19 cellular contexts compared by ENCODE assay signal in genomic region chr11:28228196-28228595, GRCh38.
DNase-seq lines count a peak whose midpoint lies in the region; FAIRE-seq and TF ChIP-seq lines count a peak whose summit lies in the region.
"Had no signal": no experiment of that assay in that cellular context is flagged by ENCODE, and none has a peak within 500 bp of the region (broad histone marks: within the 10 kb centered on the region; RNA-seq: fewer than 3 reads in every experiment).

No MANE protein-coding gene starts in this region.

- POLR2A ChIA-PET in A673 (lab: Charles Lee; ENCODE audit: low non-redundant PET) = no interaction called here
- POLR2A ChIA-PET in activated CD4-positive, alpha-beta memory T cell treated with anti-CD3 and anti-CD28 coated beads, Interleukin-2, amount 10 ng/mL, durations not matched to agents 7 days and 5 days (lab: Charles Lee) = no interaction called here

- TF ChIP-seq CTCF in A673 (conservative IDR thresholded peaks at IDR 0.05; ENCODE audit: low read depth, low read length) (no peak), mammary epithelial cell (conservative IDR thresholded peaks at IDR 0.05 in 1 of 2, IDR thresholded peaks at IDR 0.05 in 1 of 2; ENCODE audit: extremely low read depth in 1 of 2, insufficient read depth in 1 of 2, low read depth in 1 of 2, low read length in 2 of 2) (no peak)

- H3K14ac ChIP-seq in trophoblast cell (ENCODE audit: low read length) = no peak overlapping the region

- no peaks in the 10 kb centered on the region for H3K36me3 ChIP-seq in A673 (ENCODE audit: insufficient read depth, low read length, poor library complexity, severe bottlenecking)
- H3K36me3 ChIP-seq in mammary epithelial cell (ENCODE audit: insufficient read depth, low read length) = no peaks in the 10 kb centered on the region
- no peaks in the 10 kb centered on the region for H3K36me3 ChIP-seq in trophoblast cell (ENCODE audit: control insufficient read depth in 1 of 2, insufficient read depth in 2 of 2, low read length in 2 of 2)
- H3K36me3 ChIP-seq: upper lobe of right lung had no signal

- no peak overlapping the region for H3K23ac ChIP-seq in trophoblast cell (ENCODE audit: low read length)

- H3K79me1 ChIP-seq in trophoblast cell (ENCODE audit: low read length) = no peaks in the 10 kb centered on the region

- no peak overlapping the region for H4K12ac ChIP-seq in trophoblast cell (ENCODE audit: low read depth, low read length)

- intact Hi-C loops in A673 (cut with micrococcal nuclease; ENCODE audit: unreplicated experiment) = no loop called here
- intact Hi-C loops in mammary epithelial cell (cut with micrococcal nuclease) = no loop called here

- H2AK5ac ChIP-seq in trophoblast cell (ENCODE audit: low read length) = no peak overlapping the region

- no peak overlapping the region for H2AFZ ChIP-seq in mammary epithelial cell (ENCODE audit: low read depth, low read length)
- no peak overlapping the region for H2AFZ ChIP-seq in trophoblast cell (ENCODE audit: insufficient read depth, low read length, poor library complexity)

- H3K27ac ChIP-seq in A673 (ENCODE audit: low read depth, low read length, poor library complexity, severe bottlenecking) (no peak overlapping the region), mammary epithelial cell (ENCODE audit: insufficient read depth, low read depth, low read length) (no peak overlapping the region), trophoblast cell (ENCODE audit: low read depth, low read length) (no peak overlapping the region)
- H3K27ac ChIP-seq: spleen, upper lobe of right lung had no signal

- no peak overlapping the region for H3K18ac ChIP-seq in trophoblast cell (ENCODE audit: low read length)

- H3K4me1 ChIP-seq in A673 (ENCODE audit: insufficient read depth, low read length, poor library complexity, severe bottlenecking) = peaks cover 8% of the 10 kb centered on the region
- H3K4me1 ChIP-seq in mammary epithelial cell (ENCODE audit: insufficient read depth, low read length) = peaks cover 4% of the 10 kb centered on the region
- no peaks in the 10 kb centered on the region for H3K4me1 ChIP-seq in trophoblast cell (ENCODE audit: control insufficient read depth in 1 of 2, insufficient read depth in 2 of 2, low read length in 2 of 2)
- H3K4me1 ChIP-seq: spleen, upper lobe of right lung had no signal

- no peaks in the 10 kb centered on the region for H3K79me2 ChIP-seq in mammary epithelial cell (ENCODE audit: insufficient read depth, low read length)
- H3K79me2 ChIP-seq in trophoblast cell (ENCODE audit: control insufficient read depth, insufficient read depth, low read length, poor library complexity) = no peaks in the 10 kb centered on the region

- H2BK120ac ChIP-seq in trophoblast cell (ENCODE audit: insufficient read depth, low read length, poor library complexity) = no peak overlapping the region

- H3K27me3 Mint-ChIP-seq in activated CD4-positive, alpha-beta memory T cell treated with anti-CD3 and anti-CD28 coated beads, Interleukin-2, amount 10 ng/mL, durations not matched to agents 7 days and 5 days = no peaks in the 10 kb centered on the region
- H3K27me3 Mint-ChIP-seq: activated B cell treated with CpG ODN at 0.5 μM for 24 hours; CD4-positive, alpha-beta T cell; stimulated activated naive B cell treated with anti-CD40 and anti-IgM and Interleukin-4, amounts not matched to agents 10 μg/mL and 1 μg/mL and 100 μg/mL, for 72 hours had no signal

- CTCF ChIA-PET in A673 (lab: Charles Lee) (no interaction called here), mammary epithelial cell (lab: Charles Lee; ENCODE audit: low non-redundant PET) (no interaction called here)
- CTCF ChIA-PET in activated CD4-positive, alpha-beta memory T cell treated with anti-CD3 and anti-CD28 coated beads, Interleukin-2, amount 10 ng/mL, durations not matched to agents 7 days and 5 days (lab: Charles Lee) = no interaction called here

- H3K9me3 ChIP-seq in A673 (ENCODE audit: low read depth, low read length, poor library complexity, severe bottlenecking) (no peaks in the 10 kb centered on the region), mammary epithelial cell (replicated peaks; ENCODE audit: insufficient read depth, low read length) (no peaks in the 10 kb centered on the region), trophoblast cell (ENCODE audit: insufficient read depth, low read depth, low read length) (no peaks in the 10 kb centered on the region)
- H3K9me3 ChIP-seq: spleen, upper lobe of right lung had no signal

- H4K20me1 ChIP-seq in mammary epithelial cell (ENCODE audit: insufficient read depth, low read length) = no peaks in the 10 kb centered on the region

- H3K36me3 Mint-ChIP-seq in activated CD4-positive, alpha-beta memory T cell treated with anti-CD3 and anti-CD28 coated beads, Interleukin-2, amount 10 ng/mL, durations not matched to agents 7 days and 5 days (ENCODE audit: low read depth) = no peaks in the 10 kb centered on the region

- peaks cover 2% of the 10 kb centered on the region for H3K4me1 Mint-ChIP-seq in activated CD4-positive, alpha-beta memory T cell treated with anti-CD3 and anti-CD28 coated beads, Interleukin-2, amount 10 ng/mL, durations not matched to agents 7 days and 5 days
- H3K4me1 Mint-ChIP-seq: activated B cell treated with CpG ODN at 0.5 μM for 24 hours had no signal

- in situ Hi-C loops in mammary epithelial cell (cut with MboI; ENCODE audit: low sequenced_read_pairs in 2 of 2) = no loop called here

- DNase-seq in A673 (ENCODE audit: low spot score) = peak; percentile 49
- peak; percentile 4 for DNase-seq in HTR-8/SVneo (ENCODE audit: insufficient read length, low spot score)
- DNase-seq in mammary epithelial cell = peak; percentile 10
- DNase-seq in hepatic stellate cell (ENCODE audit: low spot score) = peak; percentile 11
- DNase-seq in activated CD4-positive, alpha-beta memory T cell treated with anti-CD3 and anti-CD28 coated beads, Interleukin-2, amount 10 ng/mL, durations not matched to agents 7 days and 5 days = no peak
- DNase-seq in trophoblast cell = no peak
- DNase-seq in H4 (ENCODE audit: low spot score) = no peak
- DNase-seq in stimulated activated CD4-positive, alpha-beta T cell treated with anti-CD3 and anti-CD28 coated beads, Interleukin-15, amount 100 ng/mL, for 24 hours = no peak
- DNase-seq: activated B cell treated with CpG ODN at 0.5 μM for 24 hours; activated effector memory CD4-positive, alpha-beta T cell treated with anti-CD3 and anti-CD28 coated beads, Interleukin-2, amount 50 U/mL, for 16 hours; anterior cingulate cortex; CD4-positive, alpha-beta T cell; left ventricle myocardium superior; NCI-H1436 treated with DMSO at 0.1 percent for 48 hours; Right ventricle myocardium superior; spleen; stimulated activated naive B cell treated with anti-CD40 and anti-IgM and Interleukin-4, amounts not matched to agents 10 μg/mL and 1 μg/mL and 100 μg/mL, for 72 hours; upper lobe of right lung had no signal

- BruUV-seq in A673 (replicated peaks; lab: Mats Ljungman, UMichigan) (no TSS peak), mammary epithelial cell (replicated peaks; lab: Mats Ljungman, UMichigan) (no TSS peak)

- H3K4me2 ChIP-seq in mammary epithelial cell (ENCODE audit: insufficient read depth, low read depth, low read length) = no peak overlapping the region
- no peak overlapping the region for H3K4me2 ChIP-seq in trophoblast cell (ENCODE audit: low read length)

- no peak for FAIRE-seq in HTR-8/SVneo (lab: Jason Lieb, UNC)

- no peak overlapping the region for H4K91ac ChIP-seq in trophoblast cell (ENCODE audit: low read depth, low read length)

- no peak overlapping the region for H3K9ac ChIP-seq in mammary epithelial cell (ENCODE audit: insufficient read depth, low read length)
- no peak overlapping the region for H3K9ac ChIP-seq in trophoblast cell (ENCODE audit: low read length)

- H3K9me3 Mint-ChIP-seq in activated CD4-positive, alpha-beta memory T cell treated with anti-CD3 and anti-CD28 coated beads, Interleukin-2, amount 10 ng/mL, durations not matched to agents 7 days and 5 days = no peaks in the 10 kb centered on the region
- H3K9me3 Mint-ChIP-seq: activated B cell treated with CpG ODN at 0.5 μM for 24 hours; CD4-positive, alpha-beta T cell; stimulated activated naive B cell treated with anti-CD40 and anti-IgM and Interleukin-4, amounts not matched to agents 10 μg/mL and 1 μg/mL and 100 μg/mL, for 72 hours; T-helper 1 cell treated with Interleukin-12 subunit alpha and Interleukin-12 subunit beta and Interleukin-4 antibody, amounts not matched to agents 30 μg/mL and 1 μg/mL, for 36 hours had no signal

- dilution Hi-C loops in mammary epithelial cell (cut with HindIII; ENCODE audit: low sequenced_read_pairs) = no loop called here

- no peak overlapping the region for H3K27ac Mint-ChIP-seq in activated CD4-positive, alpha-beta memory T cell treated with anti-CD3 and anti-CD28 coated beads, Interleukin-2, amount 10 ng/mL, durations not matched to agents 7 days and 5 days
- H3K27ac Mint-ChIP-seq: activated B cell treated with CpG ODN at 0.5 μM for 24 hours; CD4-positive, alpha-beta T cell; stimulated activated naive B cell treated with anti-CD40 and anti-IgM and Interleukin-4, amounts not matched to agents 10 μg/mL and 1 μg/mL and 100 μg/mL, for 72 hours; T-helper 1 cell treated with Interleukin-12 subunit alpha and Interleukin-12 subunit beta and Interleukin-4 antibody, amounts not matched to agents 30 μg/mL and 1 μg/mL, for 36 hours had no signal

- H2BK5ac ChIP-seq in trophoblast cell (ENCODE audit: low read depth, low read length, poor library complexity) = no peak overlapping the region

- H3K4ac ChIP-seq in trophoblast cell (ENCODE audit: low read depth, low read length) = no peak overlapping the region

- H2BK12ac ChIP-seq in trophoblast cell (ENCODE audit: low read length) = no peak overlapping the region

- no peaks in the 10 kb centered on the region for H3K27me3 ChIP-seq in A673 (replicated peaks; ENCODE audit: insufficient read depth, low read depth, low read length, poor library complexity)
- H3K27me3 ChIP-seq in mammary epithelial cell (ENCODE audit: insufficient read depth, low read length) = no peaks in the 10 kb centered on the region
- H3K27me3 ChIP-seq in trophoblast cell (ENCODE audit: insufficient read depth, low read length) = no peaks in the 10 kb centered on the region
- H3K27me3 ChIP-seq: spleen, upper lobe of right lung had no signal

- H3K4me3 Mint-ChIP-seq in activated CD4-positive, alpha-beta memory T cell treated with anti-CD3 and anti-CD28 coated beads, Interleukin-2, amount 10 ng/mL, durations not matched to agents 7 days and 5 days = no peak overlapping the region
- H3K4me3 Mint-ChIP-seq: activated B cell treated with CpG ODN at 0.5 μM for 24 hours; CD4-positive, alpha-beta T cell; stimulated activated naive B cell treated with anti-CD40 and anti-IgM and Interleukin-4, amounts not matched to agents 10 μg/mL and 1 μg/mL and 100 μg/mL, for 72 hours; T-helper 1 cell treated with Interleukin-12 subunit alpha and Interleukin-12 subunit beta and Interleukin-4 antibody, amounts not matched to agents 30 μg/mL and 1 μg/mL, for 36 hours had no signal

- no peak overlapping the region for H3K4me3 ChIP-seq in A673 (ENCODE audit: low read depth, low read length, poor library complexity, severe bottlenecking)
- no peak overlapping the region for H3K4me3 ChIP-seq in mammary epithelial cell (replicated peaks in 1 of 3; ENCODE audit: insufficient read depth in 1 of 3, low read depth in 2 of 3, low read length in 3 of 3)
- H3K4me3 ChIP-seq in trophoblast cell (ENCODE audit: low read depth, low read length) = no peak overlapping the region
- H3K4me3 ChIP-seq: spleen, upper lobe of right lung had no signal

- no peak overlapping the region for H4K8ac ChIP-seq in trophoblast cell (ENCODE audit: low read depth, low read length)

Comparison
In these comparisons a context has a peak if more than half of its experiments do, and no peak if none do; other contexts are left out.
1. DNase-seq: peak in A673 (single experiment), HTR-8/SVneo (single experiment), mammary epithelial cell (single experiment) and hepatic stellate cell (single experiment); none in activated CD4-positive, alpha-beta memory T cell treated with anti-CD3 and anti-CD28 coated beads, Interleukin-2, amount 10 ng/mL, durations not matched to agents 7 days and 5 days (single experiment), trophoblast cell (0 of 2), H4 (single experiment) and stimulated activated CD4-positive, alpha-beta T cell treated with anti-CD3 and anti-CD28 coated beads, Interleukin-15, amount 100 ng/mL, for 24 hours (single experiment).